Comparison of ENCODE assay signal across 8 cellular contexts in genomic region chr22:45208993-45209838, GRCh38. TPM values are rescaled to one million over a fixed set of nuclear protein-coding genes. Genes with fewer than 3 reads are reported as not detected.
DNase-seq lines count a peak whose midpoint lies in the region; ATAC-seq and TF ChIP-seq lines count a peak whose summit lies in the region.

No MANE protein-coding gene starts in this region.

- ATAC-seq in naive thymus-derived CD4-positive, alpha-beta T cell = peak; percentile 62
- no peak for ATAC-seq in HG03159 (IDR thresholded peaks at IDR 0.05; ENCODE audit: unreplicated experiment)

- H3K4me3 ChIP-seq in naive thymus-derived CD4-positive, alpha-beta T cell (ENCODE audit: low read length) = no peak overlapping the region
- no peak overlapping the region for H3K4me3 ChIP-seq in vagina

- H3K4me1 Mint-ChIP-seq in dendritic cell treated with granulocyte-macrophage colony-stimulating factor and Interleukin-4, amounts not matched to agents 40 ng/mL and 50 ng/mL, for 4 days (ENCODE audit: low read depth) = peaks cover 64% of the 10 kb centered on the region
- H3K4me1 Mint-ChIP-seq in naive thymus-derived CD4-positive, alpha-beta T cell = peaks cover 0 to 9% (median 0%) of the 10 kb centered on the region in 7 donors

- no peak overlapping the region for H3K27ac ChIP-seq in naive thymus-derived CD4-positive, alpha-beta T cell (ENCODE audit: low read depth, low read length)
- peak overlapping the region; percentile 86 for H3K27ac ChIP-seq in vagina

- peaks cover 0 to 35% (median 0%) of the 10 kb centered on the region in 3 experiments for H3K36me3 ChIP-seq in naive thymus-derived CD4-positive, alpha-beta T cell (ENCODE audit: control insufficient read depth in 2 of 3, insufficient read depth in 3 of 3, low read length in 3 of 3)
- peaks cover 0 to 20% of the 10 kb centered on the region in 2 donors for H3K36me3 ChIP-seq in vagina

- POLR2A ChIA-PET in naive thymus-derived CD4-positive, alpha-beta T cell (lab: Charles Lee) = interaction anchor here (1.0 kb wide), 1 partner anchor 36 kb away, joined by 3 read pairs; no protein-coding TSS in a partner anchor

- no peak overlapping the region for H3K4me3 Mint-ChIP-seq in dendritic cell treated with granulocyte-macrophage colony-stimulating factor and Interleukin-4, amounts not matched to agents 40 ng/mL and 50 ng/mL, for 4 days
- no peak overlapping the region for H3K4me3 Mint-ChIP-seq in naive thymus-derived CD4-positive, alpha-beta T cell

- peaks cover 80% of the 10 kb centered on the region for H3K36me3 Mint-ChIP-seq in dendritic cell treated with granulocyte-macrophage colony-stimulating factor and Interleukin-4, amounts not matched to agents 40 ng/mL and 50 ng/mL, for 4 days (ENCODE audit: low read depth)
- peaks cover 0 to 24% (median 5%) of the 10 kb centered on the region in 5 donors for H3K36me3 Mint-ChIP-seq in naive thymus-derived CD4-positive, alpha-beta T cell

- H3K4me1 ChIP-seq in naive thymus-derived CD4-positive, alpha-beta T cell (ENCODE audit: control insufficient read depth in 2 of 2, insufficient read depth in 2 of 2, low read length in 2 of 2) = no peaks in the 10 kb centered on the region
- H3K4me1 ChIP-seq in vagina = peaks cover 51% of the 10 kb centered on the region

- TF ChIP-seq CTCF in GM13977 (IDR thresholded peaks at IDR 0.05; ENCODE audit: extremely low read depth, insufficient read depth, missing control alignments) (peak; percentile 68), vagina (IDR thresholded peaks at IDR 0.05) (peak in 1 of 3 experiments; percentile 21)

- H3K27ac Mint-ChIP-seq in dendritic cell treated with granulocyte-macrophage colony-stimulating factor and Interleukin-4, amounts not matched to agents 40 ng/mL and 50 ng/mL, for 4 days = peak overlapping the region; percentile 45
- H3K27ac Mint-ChIP-seq in naive thymus-derived CD4-positive, alpha-beta T cell = peak overlapping the region in 2 of 9 donors; percentile 62 to 74

- H3K27me3 Mint-ChIP-seq in dendritic cell treated with granulocyte-macrophage colony-stimulating factor and Interleukin-4, amounts not matched to agents 40 ng/mL and 50 ng/mL, for 4 days = no peaks in the 10 kb centered on the region
- no peaks in the 10 kb centered on the region for H3K27me3 Mint-ChIP-seq in naive thymus-derived CD4-positive, alpha-beta T cell

- H3K27me3 ChIP-seq in naive thymus-derived CD4-positive, alpha-beta T cell (ENCODE audit: control insufficient read depth in 2 of 2, insufficient read depth in 2 of 2, low read length in 2 of 2) = no peaks in the 10 kb centered on the region
- no peaks in the 10 kb centered on the region for H3K27me3 ChIP-seq in vagina

- intact Hi-C loops in dendritic cell treated with granulocyte-macrophage colony-stimulating factor and Interleukin-4, amounts not matched to agents 40 ng/mL and 50 ng/mL, for 4 days (cut with micrococcal nuclease) = no loop called here
- intact Hi-C loops in naive thymus-derived CD4-positive, alpha-beta T cell (cut with micrococcal nuclease) = loop anchor here (5.0 kb wide), 2 partner anchors 107 to 387 kb away; no protein-coding TSS in a partner anchor
- intact Hi-C loops in vagina (cut with DNase I) = no loop called here

- H3K9me3 Mint-ChIP-seq in dendritic cell treated with granulocyte-macrophage colony-stimulating factor and Interleukin-4, amounts not matched to agents 40 ng/mL and 50 ng/mL, for 4 days = no peaks in the 10 kb centered on the region
- no peaks in the 10 kb centered on the region for H3K9me3 Mint-ChIP-seq in naive thymus-derived CD4-positive, alpha-beta T cell

- TF ChIP-seq POLR2A in vagina (IDR thresholded peaks at IDR 0.05) = no peak

- no peaks in the 10 kb centered on the region for H3K9me3 ChIP-seq in naive thymus-derived CD4-positive, alpha-beta T cell (ENCODE audit: control insufficient read depth in 2 of 3, low read length in 3 of 3)
- no peaks in the 10 kb centered on the region for H3K9me3 ChIP-seq in vagina

- DNase-seq in A172 (ENCODE audit: low spot score) (peak; percentile 49), GM13977 (ENCODE audit: low spot score) (no peak), T follicular helper cell (ENCODE audit: low read depth) (peak; percentile 4), vagina (ENCODE audit: extremely low spot score in 2 of 2) (no peak), DMS79 treated with DMSO at 0.1 percent for 48 hours (lab: John Stamatoyannopoulos, UW) (no peak)
- DNase-seq in naive thymus-derived CD4-positive, alpha-beta T cell = peak in 5 of 9 donors; percentile 17 to 49 (median 36)

- CTCF ChIA-PET in naive thymus-derived CD4-positive, alpha-beta T cell (lab: Charles Lee) = interaction anchor here (0.6 to 1.2 kb wide), 5 partner anchors 11 to 379 kb away, joined by 3 to 4 read pairs (median 3); no protein-coding TSS in a partner anchor

- in situ Hi-C loops in GM13977 (cut with MboI; ENCODE audit: low pct_unique_long_range_greater_than_20kb, low sequenced_read_pairs, unreplicated experiment) = no loop called here

RNA-seq across cellular contexts. Expression of gene KIAA0930, which starts 31.5 kb away (rescaled TPM):
- 83.1 and 92.5 TPM in 2 replicates for total RNA-seq in A172 (2014; rRNA removed; shearing (Covaris generic))
- total RNA-seq in naive thymus-derived CD4-positive, alpha-beta T cell = 10 to 100 TPM; 13.2 to 58.2 (median 27.9) TPM
- 1 to 10 TPM; 2.3 to 2.5 TPM for polyA plus RNA-seq in naive thymus-derived CD4-positive, alpha-beta T cell
- 42.5 TPM for total RNA-seq in vagina

RNA-seq across cellular contexts. Expression of gene NUP50, which starts 45.5 kb away (rescaled TPM):
- 45.7 and 51.5 TPM in 2 replicates for total RNA-seq in A172 (2014; rRNA removed; shearing (Covaris generic))
- 100 to 1,000 TPM; 107 to 151 (median 130) TPM for total RNA-seq in naive thymus-derived CD4-positive, alpha-beta T cell
- 10 to 100 TPM; 50.6 to 91.4 TPM for polyA plus RNA-seq in naive thymus-derived CD4-positive, alpha-beta T cell
- total RNA-seq in vagina = 76.9 TPM

Comparison
In these comparisons a context has a peak if more than half of its experiments do, and no peak if none do; other contexts are left out.
1. DNase-seq: peak in A172 (single experiment), T follicular helper cell (single experiment) and naive thymus-derived CD4-positive, alpha-beta T cell (5 of 9); none in GM13977 (single experiment), vagina (0 of 2) and DMS79 treated with DMSO at 0.1 percent for 48 hours (single experiment).
2. intact Hi-C loops: an anchor here in naive thymus-derived CD4-positive, alpha-beta T cell (5.0 kb wide); none called in dendritic cell treated with granulocyte-macrophage colony-stimulating factor and Interleukin-4, amounts not matched to agents 40 ng/mL and 50 ng/mL, for 4 days and vagina.